23 cellular contexts compared by ENCODE assay signal in the genomic region with DNA sequence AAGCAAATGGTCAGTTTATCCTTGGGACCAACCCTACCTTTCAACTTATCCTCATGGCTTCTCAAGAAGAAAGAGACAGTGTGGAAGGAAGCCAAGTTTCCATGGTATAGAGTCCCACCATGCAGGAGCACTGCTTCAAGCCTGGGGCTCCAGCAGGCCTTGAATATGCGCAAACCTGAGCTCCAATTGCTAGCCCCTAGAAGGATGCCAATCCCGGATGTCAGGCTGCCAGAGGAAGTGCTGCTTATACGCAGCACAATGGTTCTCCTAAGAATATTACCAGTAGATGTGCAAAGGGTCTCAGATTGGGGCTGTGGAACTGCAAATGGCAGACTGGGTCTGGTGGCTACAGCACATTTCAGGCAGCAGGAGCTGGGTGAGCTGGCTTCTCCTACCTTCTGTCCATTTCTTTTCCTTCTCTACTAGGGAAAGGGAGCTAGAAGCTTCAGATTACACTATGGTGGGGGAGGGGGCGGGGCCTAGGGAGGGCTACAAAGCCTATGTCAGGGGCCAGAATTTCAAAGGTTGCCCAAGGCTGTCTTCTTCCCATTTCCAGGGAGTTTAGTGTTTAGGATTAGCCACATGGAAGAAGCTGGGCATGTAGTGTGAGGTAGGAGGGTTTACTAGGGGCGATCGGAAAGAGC. TPM values are rescaled to one million over a fixed set of nuclear protein-coding genes. Genes with fewer than 3 reads are reported as not detected.
"Had no signal": no experiment of that assay in that cellular context is flagged by ENCODE, and none has a peak within 500 bp of the region (broad histone marks: within the 10 kb centered on the region; RNA-seq: fewer than 3 reads in every experiment).

No MANE protein-coding gene starts in this region.

- H3K4me3 Mint-ChIP-seq: activated CD8-positive, alpha-beta T cell treated with anti-CD3 and anti-CD28 coated beads, Interleukin-2, amount 10 ng/mL, durations not matched to agents 7 days and 5 days; activated naive CD8-positive, alpha-beta T cell treated with anti-CD3 and anti-CD28 coated beads, Interleukin-2, amount 10 ng/mL, durations not matched to agents 7 days and 5 days had no signal

- H3K4me1 ChIP-seq: adrenal gland, Peyer's patch, SJCRH30 had no signal

- H3K27ac ChIP-seq: adrenal gland, Peyer's patch, RWPE1, SJCRH30 had no signal

- DNase-seq: activated CD4-positive, alpha-beta T cell treated with anti-CD3 and anti-CD28 coated beads for 48 hours; activated CD4-positive, alpha-beta T cell treated with anti-CD3 and anti-CD28 coated beads, Interleukin-2, amount 50 U/mL, for 4 hours; activated CD4-positive, CD25-positive, alpha-beta regulatory T cell treated with anti-CD3 and anti-CD28 coated beads, Interleukin-2, amount 50 U/mL, for 72 hours; activated CD8-positive, alpha-beta memory T cell treated with anti-CD3 and anti-CD28 coated beads, Interleukin-2, amount 50 U/mL, for 48 hours; activated CD8-positive, alpha-beta T cell treated with anti-CD3 and anti-CD28 coated beads, Interleukin-2, amount 10 ng/mL, durations not matched to agents 7 days and 5 days; activated naive CD4-positive, alpha-beta T cell treated with anti-CD3 and anti-CD28 coated beads, Interleukin-2, amount 50 U/mL, for 16 hours; activated naive CD8-positive, alpha-beta T cell treated with anti-CD3 and anti-CD28 coated beads, Interleukin-2, amount 10 ng/mL, durations not matched to agents 7 days and 5 days; activated T-cell treated with anti-CD3 and anti-CD28 coated beads, Interleukin-2, amount 50 U/mL, for 1 hour; adrenal gland; anterior cingulate cortex; caudate nucleus; NCI-H1048; NCI-H1417 treated with DMSO at 0.1 percent for 48 hours; NCI-H1694 treated with DMSO at 0.1 percent for 48 hours; NCI-H2081; NCI-H510A treated with DMSO at 0.1 percent for 48 hours; Peyer's patch; Right ventricle myocardium superior; SJCRH30; SK-N-SH; T-helper 1 cell had no signal

- H3K9me3 ChIP-seq: adrenal gland, Peyer's patch, SJCRH30, SK-N-SH had no signal

- H3K36me3 ChIP-seq: adrenal gland, Peyer's patch had no signal

- H3K4me1 Mint-ChIP-seq: activated naive CD8-positive, alpha-beta T cell treated with anti-CD3 and anti-CD28 coated beads, Interleukin-2, amount 10 ng/mL, durations not matched to agents 7 days and 5 days had no signal

- H3K27ac Mint-ChIP-seq: activated CD8-positive, alpha-beta T cell treated with anti-CD3 and anti-CD28 coated beads, Interleukin-2, amount 10 ng/mL, durations not matched to agents 7 days and 5 days; activated naive CD8-positive, alpha-beta T cell treated with anti-CD3 and anti-CD28 coated beads, Interleukin-2, amount 10 ng/mL, durations not matched to agents 7 days and 5 days had no signal

- H3K4me3 ChIP-seq: adrenal gland, Peyer's patch, SJCRH30 had no signal

- H3K27me3 ChIP-seq: Peyer's patch, SJCRH30 had no signal

- ATAC-seq: activated CD8-positive, alpha-beta T cell treated with anti-CD3 and anti-CD28 coated beads, Interleukin-2, amount 10 ng/mL, durations not matched to agents 7 days and 5 days had no signal

- H3K9me3 Mint-ChIP-seq: activated naive CD8-positive, alpha-beta T cell treated with anti-CD3 and anti-CD28 coated beads, Interleukin-2, amount 10 ng/mL, durations not matched to agents 7 days and 5 days had no signal

- H3K27me3 Mint-ChIP-seq: activated naive CD8-positive, alpha-beta T cell treated with anti-CD3 and anti-CD28 coated beads, Interleukin-2, amount 10 ng/mL, durations not matched to agents 7 days and 5 days had no signal

- H3K9ac ChIP-seq: SK-N-SH had no signal

RNA-seq across cellular contexts. Expression of a gene that starts 40.7 kb away (rescaled TPM):
- total RNA-seq: activated CD8-positive, alpha-beta T cell treated with anti-CD3 and anti-CD28 coated beads, Interleukin-2, amount 10 ng/mL, durations not matched to agents 7 days and 5 days; Peyer's patch; Right ventricle myocardium superior; T-helper 2 cell treated with Interferon-gamma antibody and Interleukin-4, amounts not matched to agents 100 ng/mL and 5 ng/mL, for 36 hours had no signal
